Comparison of ENCODE assay signal across 13 cellular contexts in genomic region chr18:63293930-63294329, GRCh38. TPM values are rescaled to one million over a fixed set of nuclear protein-coding genes. Genes with fewer than 3 reads are reported as not detected.
DNase-seq lines count a peak whose midpoint lies in the region; ATAC-seq, FAIRE-seq and TF ChIP-seq lines count a peak whose summit lies in the region.
"Had no signal": no experiment of that assay in that cellular context is flagged by ENCODE, and none has a peak within 500 bp of the region (broad histone marks: within the 10 kb centered on the region; RNA-seq: fewer than 3 reads in every experiment).

No MANE protein-coding gene starts in this region.

- H3K27ac Mint-ChIP-seq in T-helper 1 cell treated with Interleukin-12 subunit alpha and Interleukin-12 subunit beta and Interleukin-4 antibody, amounts not matched to agents 30 μg/mL and 1 μg/mL, for 36 hours = peak overlapping the region; percentile 52

- H3K27me3 Mint-ChIP-seq in T-helper 1 cell treated with Interleukin-12 subunit alpha and Interleukin-12 subunit beta and Interleukin-4 antibody, amounts not matched to agents 30 μg/mL and 1 μg/mL, for 36 hours (ENCODE audit: low read depth) = no peaks in the 10 kb centered on the region

- ATAC-seq in HG03457 (IDR thresholded peaks at IDR 0.05; ENCODE audit: unreplicated experiment) = no peak
- ATAC-seq: A549 had no signal

- H3K4me3 Mint-ChIP-seq in T-helper 1 cell treated with Interleukin-12 subunit alpha and Interleukin-12 subunit beta and Interleukin-4 antibody, amounts not matched to agents 30 μg/mL and 1 μg/mL, for 36 hours = peak overlapping the region; percentile 60

- FAIRE-seq in GM12891 (lab: Jason Lieb, UNC) = no peak
- FAIRE-seq: A549, kidney had no signal

- peaks cover 51% of the 10 kb centered on the region for H3K36me3 Mint-ChIP-seq in T-helper 1 cell treated with Interleukin-12 subunit alpha and Interleukin-12 subunit beta and Interleukin-4 antibody, amounts not matched to agents 30 μg/mL and 1 μg/mL, for 36 hours (ENCODE audit: low read depth)

- no peaks in the 10 kb centered on the region for H3K9me3 Mint-ChIP-seq in T-helper 1 cell treated with Interleukin-12 subunit alpha and Interleukin-12 subunit beta and Interleukin-4 antibody, amounts not matched to agents 30 μg/mL and 1 μg/mL, for 36 hours

- TF ChIP-seq POLR2A in GM12891 (IDR thresholded peaks at IDR 0.05; ENCODE audit: low read depth, low read length) = no peak

- DNase-seq in T-helper 1 cell (no peak), NCI-H446 treated with DMSO at 0.1 percent for 48 hours (lab: John Stamatoyannopoulos, UW) (peak; percentile 64), cerebellum (ENCODE audit: low spot score) (peak; percentile 76), putamen (ENCODE audit: low spot score) (peak; percentile 70), HCEC 1CT (no peak), GM12891 (ENCODE audit: insufficient read length, low spot score) (no peak)
- DNase-seq: COR-L47; GM23248; kidney; stimulated activated CD4-positive, alpha-beta T cell treated with anti-CD3 and anti-CD28 coated beads, Interleukin-2, amount 100 ng/mL, for 24 hours had no signal

- peaks cover 68% of the 10 kb centered on the region for H3K4me1 Mint-ChIP-seq in T-helper 1 cell treated with Interleukin-12 subunit alpha and Interleukin-12 subunit beta and Interleukin-4 antibody, amounts not matched to agents 30 μg/mL and 1 μg/mL, for 36 hours (ENCODE audit: low read depth)

TF ChIP-seq in GM12891, 5 proteins besides CTCF, POLR2A, EP300 and RAD21:
- TF ChIP-seq PAX5 (IDR thresholded peaks at IDR 0.05; ENCODE audit: insufficient read depth, low read length, severe bottlenecking) = no peak
- no peak for TF ChIP-seq SPI1 (IDR thresholded peaks at IDR 0.05; ENCODE audit: low read depth, low read length)
- no peak for TF ChIP-seq POLR2AphosphoS5 (IDR thresholded peaks at IDR 0.05; ENCODE audit: low read depth, low read length)
- TF ChIP-seq TAF1 (IDR thresholded peaks at IDR 0.05; ENCODE audit: low read depth, low read length) = no peak
- no peak for TF ChIP-seq POU2F2 (IDR thresholded peaks at IDR 0.05; ENCODE audit: low read depth, low read length)

RNA-seq across cellular contexts. Expression of gene BCL2, which starts 25.6 kb away (rescaled TPM):
- 33.4 TPM for total RNA-seq in cerebellum
- polyA plus RNA-seq in GM12891 (2012; ENCODE audit: low read depth, missing spikeins) = 25.4 TPM

Comparison
In these comparisons a context has a peak if more than half of its experiments do, and no peak if none do; other contexts are left out.
1. DNase-seq: peak in NCI-H446 treated with DMSO at 0.1 percent for 48 hours (single experiment), cerebellum (single experiment) and putamen (single experiment); none in T-helper 1 cell (0 of 5), HCEC 1CT (single experiment) and GM12891 (single experiment).